In genomic region chr1:87072904-87073303, GRCh38 we compare ENCODE assay signal across 25 cellular contexts.
"Had no signal": no experiment of that assay in that cellular context is flagged by ENCODE, and none has a peak within 500 bp of the region (broad histone marks: within the 10 kb centered on the region; RNA-seq: fewer than 3 reads in every experiment).

No MANE protein-coding gene starts in this region.

- H3K36me3 ChIP-seq: ascending aorta, breast epithelium, cardiac muscle cell had no signal

- H3K4me3 ChIP-seq: ascending aorta, breast epithelium, cardiac muscle cell, coronary artery, dorsolateral prefrontal cortex had no signal

- H3K4me1 ChIP-seq: ascending aorta, breast epithelium had no signal

- H3K27me3 ChIP-seq: ascending aorta, breast epithelium, cardiac muscle cell, dorsolateral prefrontal cortex had no signal

- H3K27ac ChIP-seq: ascending aorta, breast epithelium, cardiac muscle cell, coronary artery, dorsolateral prefrontal cortex, WERI-Rb-1 had no signal

- DNase-seq: activated CD4-positive, alpha-beta memory T cell treated with anti-CD3 and anti-CD28 coated beads, Interleukin-2, amount 10 ng/mL, durations not matched to agents 7 days and 5 days; activated CD4-positive, alpha-beta T cell treated with anti-CD3 and anti-CD28 coated beads for 36 hours; activated CD4-positive, alpha-beta T cell treated with anti-CD3 and anti-CD28 coated beads, Interleukin-2, amount 10 ng/mL, durations not matched to agents 24 days and 14 days; activated CD4-positive, CD25-positive, alpha-beta regulatory T cell; activated CD4-positive, CD25-positive, alpha-beta regulatory T cell treated with anti-CD3 and anti-CD28 coated beads, Interleukin-2, amount 50 U/mL, for 72 hours; activated CD8-positive, alpha-beta memory T cell treated with anti-CD3 and anti-CD28 coated beads, Interleukin-2, amount 50 U/mL, for 48 hours; activated gamma-delta T cell; activated naive CD4-positive, alpha-beta T cell; activated naive CD4-positive, alpha-beta T cell treated with anti-CD3 and anti-CD28 coated beads, Interleukin-2, amount 10 ng/mL, durations not matched to agents 7 days and 5 days; activated naive CD8-positive, alpha-beta T cell treated with anti-CD3 and anti-CD28 coated beads, Interleukin-2, amount 10 ng/mL, durations not matched to agents 7 days and 5 days; activated T-cell treated with anti-CD3 and anti-CD28 coated beads for 4 hours; activated T-cell treated with anti-CD3 and anti-CD28 coated beads, Interleukin-2, amount 50 U/mL, for 24 hours; activated T-cell treated with anti-CD3 and anti-CD28 coated beads, Interleukin-2, amount 50 U/mL, for 72 hours; dorsolateral prefrontal cortex; effector memory CD4-positive, alpha-beta T cell; endodermal cell; foreskin fibroblast; T-helper 9 cell; WERI-Rb-1 had no signal

- H3K9me3 ChIP-seq: ascending aorta, breast epithelium had no signal

- ATAC-seq: activated CD4-positive, alpha-beta T cell treated with anti-CD3 and anti-CD28 coated beads for 36 hours; activated naive CD4-positive, alpha-beta T cell treated with anti-CD3 and anti-CD28 coated beads, Interleukin-2, amount 50 U/mL, for 72 hours; activated T-cell treated with anti-CD3 and anti-CD28 coated beads, Interleukin-2, amount 50 U/mL, for 72 hours; esophagus mucosa had no signal
